18 cellular contexts compared by ENCODE assay signal in genomic region chr12:40261937-40262336, GRCh38. TPM values are rescaled to one million over a fixed set of nuclear protein-coding genes. Genes with fewer than 3 reads are reported as not detected.
DNase-seq lines count a peak whose midpoint lies in the region; ATAC-seq and TF ChIP-seq lines count a peak whose summit lies in the region.
"Had no signal": no experiment of that assay in that cellular context is flagged by ENCODE, and none has a peak within 500 bp of the region (broad histone marks: within the 10 kb centered on the region; RNA-seq: fewer than 3 reads in every experiment).

No MANE protein-coding gene starts in this region.

- peaks cover 6% of the 10 kb centered on the region for H3K9me3 Mint-ChIP-seq in activated T-helper 2 cell treated with anti-CD3 and anti-CD28 coated beads, Interferon-gamma antibody, Interleukin-2, Interleukin-4, amounts not matched to agents 10 μg/mL and 5 μg/mL and 100 μg/mL, durations not matched to agents 14 hours and 24 hours and 36 hours
- H3K9me3 Mint-ChIP-seq: dendritic cell treated with granulocyte-macrophage colony-stimulating factor and Interleukin-4, amounts not matched to agents 40 ng/mL and 50 ng/mL, for 4 days had no signal

- H3K27me3 Mint-ChIP-seq in activated T-helper 2 cell treated with anti-CD3 and anti-CD28 coated beads, Interferon-gamma antibody, Interleukin-2, Interleukin-4, amounts not matched to agents 10 μg/mL and 5 μg/mL and 100 μg/mL, durations not matched to agents 14 hours and 24 hours and 36 hours (ENCODE audit: low read depth) = no peaks in the 10 kb centered on the region
- H3K27me3 Mint-ChIP-seq: activated CD4-positive, alpha-beta T cell treated with anti-CD3 and anti-CD28 coated beads, Interleukin-2, amount 10 ng/mL, durations not matched to agents 24 days and 14 days had no signal

- H3K27ac Mint-ChIP-seq in activated T-helper 2 cell treated with anti-CD3 and anti-CD28 coated beads, Interferon-gamma antibody, Interleukin-2, Interleukin-4, amounts not matched to agents 10 μg/mL and 5 μg/mL and 100 μg/mL, durations not matched to agents 14 hours and 24 hours and 36 hours = no peak overlapping the region
- H3K27ac Mint-ChIP-seq: activated CD4-positive, alpha-beta T cell treated with anti-CD3 and anti-CD28 coated beads, Interleukin-2, amount 10 ng/mL, durations not matched to agents 24 days and 14 days; activated naive CD4-positive, alpha-beta T cell treated with anti-CD3 and anti-CD28 coated beads, Interleukin-2, amount 50 U/mL, for 72 hours; dendritic cell treated with granulocyte-macrophage colony-stimulating factor and Interleukin-4, amounts not matched to agents 40 ng/mL and 50 ng/mL, for 4 days; GM23338 had no signal

- peak; percentile 6 for DNase-seq in GM10266 (ENCODE audit: extremely low spot score)
- DNase-seq in activated T-helper 2 cell treated with anti-CD3 and anti-CD28 coated beads, Interferon-gamma antibody, Interleukin-2, Interleukin-4, amounts not matched to agents 10 μg/mL and 5 μg/mL and 100 μg/mL, durations not matched to agents 14 hours and 24 hours and 36 hours (ENCODE audit: low spot score) = no peak
- DNase-seq in NCI-H2081 (lab: John Stamatoyannopoulos, UW) = no peak
- DNase-seq in hepatic stellate cell (ENCODE audit: low spot score) = no peak
- no peak for DNase-seq in NCI-H1105 (lab: John Stamatoyannopoulos, UW)
- DNase-seq: ACHN; activated CD4-positive, alpha-beta T cell treated with anti-CD3 and anti-CD28 coated beads, Interleukin-2, amount 10 ng/mL, durations not matched to agents 24 days and 14 days; foreskin melanocyte; IMR-90; lower lobe of right lung; NCI-H226; stimulated activated CD4-positive, alpha-beta T cell treated with anti-CD3 and anti-CD28 coated beads, Interleukin-2, amount 100 ng/mL, for 48 hours had no signal

- no peak overlapping the region for H3K4me3 Mint-ChIP-seq in activated T-helper 2 cell treated with anti-CD3 and anti-CD28 coated beads, Interferon-gamma antibody, Interleukin-2, Interleukin-4, amounts not matched to agents 10 μg/mL and 5 μg/mL and 100 μg/mL, durations not matched to agents 14 hours and 24 hours and 36 hours (ENCODE audit: low read depth)
- H3K4me3 Mint-ChIP-seq: activated CD4-positive, alpha-beta T cell treated with anti-CD3 and anti-CD28 coated beads, Interleukin-2, amount 10 ng/mL, durations not matched to agents 24 days and 14 days; dendritic cell treated with granulocyte-macrophage colony-stimulating factor and Interleukin-4, amounts not matched to agents 40 ng/mL and 50 ng/mL, for 4 days; GM23338 had no signal

- ATAC-seq in GM19438 (IDR thresholded peaks at IDR 0.05; ENCODE audit: low read depth, unreplicated experiment) (peak; percentile 53), HG02870 (IDR thresholded peaks at IDR 0.05; ENCODE audit: unreplicated experiment) (peak; percentile 60), HG03521 (IDR thresholded peaks at IDR 0.05; ENCODE audit: unreplicated experiment) (peak; percentile 70)
- ATAC-seq: activated naive CD4-positive, alpha-beta T cell treated with anti-CD3 and anti-CD28 coated beads, Interleukin-2, amount 50 U/mL, for 72 hours; GM23338; lower lobe of right lung had no signal

- no peaks in the 10 kb centered on the region for H3K4me1 Mint-ChIP-seq in activated T-helper 2 cell treated with anti-CD3 and anti-CD28 coated beads, Interferon-gamma antibody, Interleukin-2, Interleukin-4, amounts not matched to agents 10 μg/mL and 5 μg/mL and 100 μg/mL, durations not matched to agents 14 hours and 24 hours and 36 hours (ENCODE audit: low read depth)
- H3K4me1 Mint-ChIP-seq: activated CD4-positive, alpha-beta T cell treated with anti-CD3 and anti-CD28 coated beads, Interleukin-2, amount 10 ng/mL, durations not matched to agents 24 days and 14 days had no signal

- intact Hi-C loops in activated T-helper 2 cell treated with anti-CD3 and anti-CD28 coated beads, Interferon-gamma antibody, Interleukin-2, Interleukin-4, amounts not matched to agents 10 μg/mL and 5 μg/mL and 100 μg/mL, durations not matched to agents 14 hours and 24 hours and 36 hours (cut with micrococcal nuclease) = no loop called here

- no peak for TF ChIP-seq CTCF in GM10266 (IDR thresholded peaks at IDR 0.05; ENCODE audit: control insufficient read depth, insufficient read depth, low read depth, missing control alignments)

- H3K36me3 Mint-ChIP-seq in activated T-helper 2 cell treated with anti-CD3 and anti-CD28 coated beads, Interferon-gamma antibody, Interleukin-2, Interleukin-4, amounts not matched to agents 10 μg/mL and 5 μg/mL and 100 μg/mL, durations not matched to agents 14 hours and 24 hours and 36 hours (ENCODE audit: low read depth) = no peaks in the 10 kb centered on the region
- H3K36me3 Mint-ChIP-seq: activated naive CD4-positive, alpha-beta T cell treated with anti-CD3 and anti-CD28 coated beads, Interleukin-2, amount 50 U/mL, for 72 hours had no signal

RNA-seq across cellular contexts. Expression of gene LRRK2, which starts 37.1 kb away (rescaled TPM):
- not detected in 2 replicates for total RNA-seq in activated T-helper 2 cell treated with anti-CD3 and anti-CD28 coated beads, Interferon-gamma antibody, Interleukin-2, Interleukin-4, amounts not matched to agents 10 μg/mL and 5 μg/mL and 100 μg/mL, durations not matched to agents 14 hours and 24 hours and 36 hours
- total RNA-seq: activated CD4-positive, alpha-beta T cell treated with anti-CD3 and anti-CD28 coated beads, Interleukin-2, amount 10 ng/mL, durations not matched to agents 24 days and 14 days; activated naive CD4-positive, alpha-beta T cell treated with anti-CD3 and anti-CD28 coated beads, Interleukin-2, amount 50 U/mL, for 72 hours had no signal
